1 cellular context compared by ENCODE assay signal in genomic region chr19:15260939-15261338, GRCh38.
TF ChIP-seq lines count a peak whose summit lies in the region.

No MANE protein-coding gene starts in this region.

TF ChIP-seq in HepG2, 621 proteins besides CTCF, POLR2A, EP300 and RAD21 (continued from another document):
- TF ChIP-seq ZNF30 (CRISPR knock-in tag; IDR thresholded peaks at IDR 0.05) (no peak), STAG1 (CRISPR knock-in tag; IDR thresholded peaks at IDR 0.05) (peak; percentile 49), ETS1 (CRISPR knock-in tag; IDR thresholded peaks at IDR 0.05) (no peak), ZNF841 (CRISPR knock-in tag; IDR thresholded peaks at IDR 0.05; ENCODE audit: borderline replicate concordance) (no peak)
TF ChIP-seq in HepG2: peak in this region for 2.
